Comparison of ENCODE assay signal across 8 cellular contexts in the genomic region with DNA sequence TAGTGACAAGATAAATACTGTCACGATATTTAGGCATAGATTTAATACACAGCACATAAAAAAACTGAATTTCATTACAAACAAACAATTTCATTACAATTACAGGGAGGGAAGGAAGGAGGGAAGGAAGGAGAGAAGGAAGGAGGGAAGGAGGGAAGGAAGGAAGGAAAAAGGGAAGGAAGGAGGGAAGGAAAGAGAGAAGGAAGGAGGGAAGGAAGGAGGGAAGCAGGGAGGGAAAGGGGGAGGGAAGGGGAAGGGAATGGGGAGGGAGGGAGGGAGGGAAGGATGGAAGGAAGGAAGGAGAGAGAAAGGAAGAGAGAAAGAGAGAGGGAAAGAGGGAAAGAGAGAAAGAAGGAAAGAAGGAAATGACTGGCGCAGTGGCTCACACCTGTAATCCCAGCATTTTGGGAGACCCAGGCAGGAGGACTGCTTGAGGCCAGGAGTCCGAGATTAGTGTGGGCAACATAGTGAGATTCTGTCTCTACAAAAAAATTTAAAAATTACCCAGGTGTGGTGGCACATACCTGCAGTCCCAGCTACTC.
"Had no signal": no experiment of that assay in that cellular context is flagged by ENCODE, and none has a peak within 500 bp of the region (broad histone marks: within the 10 kb centered on the region; RNA-seq: fewer than 3 reads in every experiment).

No MANE protein-coding gene starts in this region.

- H3K27me3 Mint-ChIP-seq: IgD-negative memory B cell had no signal

- H3K27ac Mint-ChIP-seq: IgD-negative memory B cell had no signal

- DNase-seq: IMR-90, Karpas-422, KBM-7, KG1 had no signal

- H3K27ac ChIP-seq: HL-60, KMS-11 had no signal

- H3K9ac ChIP-seq: KMS-11 had no signal

- H3K9me3 Mint-ChIP-seq: IgD-negative memory B cell had no signal

- H3K4me3 Mint-ChIP-seq: IgD-negative memory B cell had no signal

- FAIRE-seq: HTR-8/SVneo had no signal

- H3K4me2 ChIP-seq: KMS-11 had no signal
